8 cellular contexts compared by ENCODE assay signal in genomic region chr1:115706774-115707425, GRCh38.
DNase-seq lines count a peak whose midpoint lies in the region; ATAC-seq and TF ChIP-seq lines count a peak whose summit lies in the region.

No MANE protein-coding gene starts in this region.

- H3K27ac ChIP-seq in SK-N-MC: peak overlapping the region; percentile 83

- DNase-seq in AG08395 (ENCODE audit: low spot score) (peak; percentile 36), LNCaP clone FGC (ENCODE audit: low read depth) (peak; percentile 6), SK-N-MC (ENCODE audit: low read depth, low spot score) (peak; percentile 63), foreskin melanocyte (peak; percentile 35), pulmonary artery endothelial cell (ENCODE audit: low read depth, low spot score) (peak; percentile 10), activated T-cell treated with anti-CD3 and anti-CD28 coated beads for 4 hours (no peak)

- H3K9ac ChIP-seq in SK-N-MC (ENCODE audit: insufficient read length): no peak overlapping the region

- no peaks in the 10 kb centered on the region for H3K36me3 ChIP-seq in SK-N-MC (ENCODE audit: insufficient read depth, low read length)

- ATAC-seq in GM18873 (IDR thresholded peaks at IDR 0.05; ENCODE audit: low FRiP score, unreplicated experiment): no peak

- H3K4me3 ChIP-seq in GM12875 (ENCODE audit: low read depth, low read length): no peak overlapping the region
- H3K4me3 ChIP-seq in LNCaP clone FGC (ENCODE audit: low read depth, low read length): no peak overlapping the region
- H3K4me3 ChIP-seq in SK-N-MC: no peak overlapping the region

- TF ChIP-seq CTCF in GM12875 (IDR thresholded peaks at IDR 0.05; ENCODE audit: borderline replicate concordance, insufficient read depth, low read depth, low read length) (peak; percentile 64), LNCaP clone FGC (IDR thresholded peaks at IDR 0.05; ENCODE audit: control insufficient read depth, extremely low read depth, insufficient read depth) (peak; percentile 59)

- H3K9me3 ChIP-seq in SK-N-MC (ENCODE audit: low read depth, low read length): no peaks in the 10 kb centered on the region
